Comparison of ENCODE assay signal across 1 cellular context in genomic region chr14:23648764-23649460, GRCh38.
A peak's percentile ranks its signal among the peaks of the same experiment; 100 is the strongest.
TF ChIP-seq lines count a peak whose summit lies in the region.

No MANE protein-coding gene starts in this region.

TF ChIP-seq in HepG2, 621 proteins besides CTCF, POLR2A, EP300 and RAD21 (continued from another document and continues in another):
- no peak for TF ChIP-seq ZNF18 (CRISPR knock-in tag; IDR thresholded peaks at IDR 0.05; ENCODE audit: insufficient replicate concordance)
- TF ChIP-seq PREB (CRISPR knock-in tag; IDR thresholded peaks at IDR 0.05), result no peak
- TF ChIP-seq RNF2 (conservative IDR thresholded peaks at IDR 0.05; ENCODE audit: low read depth), result no peak
- no peak for TF ChIP-seq ZMYM3 (CRISPR knock-in tag; IDR thresholded peaks at IDR 0.05)
- TF ChIP-seq NBN (conservative IDR thresholded peaks at IDR 0.05), result no peak
- TF ChIP-seq SP1 (IDR thresholded peaks at IDR 0.05), result no peak
- no peak for TF ChIP-seq SP1 (CRISPR knock-in tag; IDR thresholded peaks at IDR 0.05)
- TF ChIP-seq ZNF274 (CRISPR knock-in tag; IDR thresholded peaks at IDR 0.05), result no peak
- TF ChIP-seq DMTF1 (CRISPR knock-in tag; IDR thresholded peaks at IDR 0.05), result no peak
- no peak for TF ChIP-seq ZNF556 (CRISPR knock-in tag; IDR thresholded peaks at IDR 0.05; ENCODE audit: borderline replicate concordance)
- peak; percentile 70; the same call in 1 of the 2 replicates for TF ChIP-seq FOXP1 (IDR thresholded peaks at IDR 0.05)
- no peak for TF ChIP-seq FOXP1 (CRISPR knock-in tag; IDR thresholded peaks at IDR 0.05)
- no peak for TF ChIP-seq ZBTB33 (CRISPR knock-in tag; IDR thresholded peaks at IDR 0.05)
- 0 out of 2 replicates have a peak, but pooled peaks have one; percentile 40 for TF ChIP-seq TRIM22 (IDR thresholded peaks at IDR 0.05)
- TF ChIP-seq KIAA2018 (CRISPR knock-in tag; IDR thresholded peaks at IDR 0.05; ENCODE audit: borderline replicate concordance), result no peak
- no peak for TF ChIP-seq DBP (CRISPR knock-in tag; IDR thresholded peaks at IDR 0.05; ENCODE audit: not compliant biosample characterization)
- TF ChIP-seq RBFOX2 (IDR thresholded peaks at IDR 0.05; ENCODE audit: low read depth, low read length), result no peak
- TF ChIP-seq ZNF451 (CRISPR knock-in tag; IDR thresholded peaks at IDR 0.05), result no peak
- TF ChIP-seq EED (CRISPR knock-in tag; IDR thresholded peaks at IDR 0.05), result peak; percentile 77; the same call in 1 of the 2 replicates
- TF ChIP-seq POGK (CRISPR knock-in tag; conservative IDR thresholded peaks at IDR 0.05), result no peak
- TF ChIP-seq ZFY (CRISPR knock-in tag; IDR thresholded peaks at IDR 0.05), result no peak
- no peak for TF ChIP-seq ELF1 (CRISPR knock-in tag; IDR thresholded peaks at IDR 0.05)
- no peak for TF ChIP-seq YY1 (IDR thresholded peaks at IDR 0.05; ENCODE audit: insufficient read depth, insufficient replicate concordance, low read depth, low read length)
- no peak for TF ChIP-seq ZNF564 (CRISPR knock-in tag; IDR thresholded peaks at IDR 0.05)
- no peak for TF ChIP-seq MAX (IDR thresholded peaks at IDR 0.05)
- TF ChIP-seq SCMH1 (CRISPR knock-in tag; IDR thresholded peaks at IDR 0.05; ENCODE audit: borderline replicate concordance), result no peak
- TF ChIP-seq HNF1A (IDR thresholded peaks at IDR 0.05; ENCODE audit: low read depth), result no peak
- TF ChIP-seq HNF1A (CRISPR knock-in tag; IDR thresholded peaks at IDR 0.05; ENCODE audit: borderline replicate concordance), result no peak
- TF ChIP-seq MEIS1 (CRISPR knock-in tag; IDR thresholded peaks at IDR 0.05; ENCODE audit: borderline replicate concordance), result no peak
- no peak for TF ChIP-seq SIX4 (CRISPR knock-in tag; IDR thresholded peaks at IDR 0.05)
